In genomic region chr2:108975613-108976435, GRCh38 we compare ENCODE assay signal across 17 cellular contexts. TPM values are rescaled to one million over a fixed set of nuclear protein-coding genes. Genes with fewer than 3 reads are reported as not detected.
DNase-seq lines count a peak whose midpoint lies in the region; ATAC-seq and TF ChIP-seq lines count a peak whose summit lies in the region.
"Had no signal": no experiment of that assay in that cellular context is flagged by ENCODE, and none has a peak within 500 bp of the region (broad histone marks: within the 10 kb centered on the region; RNA-seq: fewer than 3 reads in every experiment).

No MANE protein-coding gene starts in this region.

- no peak overlapping the region for H3K4me2 ChIP-seq in mammary epithelial cell (ENCODE audit: insufficient read depth, low read depth, low read length)

- POLR2A ChIA-PET in MCF 10A (lab: Yijun Ruan, JAX) (no interaction called here), RWPE1 (lab: Yijun Ruan, JAX; ENCODE audit: low non-redundant PET) (no interaction called here)

- 89% methylated on average over 11 of the region's 14 CpGs for WGBS in mammary epithelial cell (ENCODE audit: low coverage, missing lambda C conversion rate)

- intact Hi-C loops in MCF 10A (cut with micrococcal nuclease), result no loop called here
- intact Hi-C loops in mammary epithelial cell (cut with micrococcal nuclease), result no loop called here

- no peak overlapping the region for H2AFZ ChIP-seq in mammary epithelial cell (ENCODE audit: low read depth, low read length)

- H3K4me3 ChIP-seq in mammary epithelial cell (replicated peaks in 1 of 3; ENCODE audit: insufficient read depth in 1 of 3, low read depth in 2 of 3, low read length in 3 of 3) (no peak overlapping the region), epithelial cell of esophagus (ENCODE audit: low read length) (no peak overlapping the region)
- H3K4me3 ChIP-seq: Peyer's patch had no signal

- H4K20me1 ChIP-seq in mammary epithelial cell (ENCODE audit: insufficient read depth, low read length), result no peaks in the 10 kb centered on the region

- H3K4me1 Mint-ChIP-seq in MCF 10A (ENCODE audit: insufficient read depth, unreplicated experiment), result peaks cover 28% of the 10 kb centered on the region

- dilution Hi-C loops in mammary epithelial cell (cut with HindIII; ENCODE audit: low sequenced_read_pairs), result loop anchor here (5.0 kb wide), 1 partner anchor 94 kb away; no protein-coding TSS in a partner anchor

- H3K9ac ChIP-seq in mammary epithelial cell (ENCODE audit: insufficient read depth, low read length), result no peak overlapping the region

- CTCF ChIA-PET in MCF 10A (lab: Yijun Ruan, JAX), result interaction anchor here (1.0 to 3.0 kb wide), 3 partner anchors 11 to 47 kb away, joined by 3 to 18 read pairs (median 4); partner anchors contain the start of gene EDAR
- CTCF ChIA-PET in mammary epithelial cell (lab: Charles Lee; ENCODE audit: low non-redundant PET), result no interaction called here
- CTCF ChIA-PET in RWPE1 (lab: Yijun Ruan, JAX), result interaction anchor here (1.1 kb wide), 1 partner anchor 13 kb away, joined by 4 read pairs; no protein-coding TSS in a partner anchor

- no peak overlapping the region for H3K27ac Mint-ChIP-seq in MCF 10A (ENCODE audit: low read depth, unreplicated experiment)

- H3K79me2 ChIP-seq in mammary epithelial cell (ENCODE audit: insufficient read depth, low read length), result no peaks in the 10 kb centered on the region

- no peaks in the 10 kb centered on the region for H3K9me3 Mint-ChIP-seq in MCF 10A (ENCODE audit: unreplicated experiment)
- H3K9me3 Mint-ChIP-seq: H9 had no signal

- peaks cover 3% of the 10 kb centered on the region for H3K27me3 ChIP-seq in mammary epithelial cell (ENCODE audit: insufficient read depth, low read length)
- H3K27me3 ChIP-seq: Peyer's patch had no signal

- TF ChIP-seq CTCF in MCF 10A (IDR thresholded peaks at IDR 0.05; ENCODE audit: unreplicated experiment) (no peak), mammary epithelial cell (conservative IDR thresholded peaks at IDR 0.05 in 1 of 2, IDR thresholded peaks at IDR 0.05 in 1 of 2; ENCODE audit: extremely low read depth in 1 of 2, insufficient read depth in 1 of 2, low read depth in 1 of 2, low read length in 2 of 2) (no peak), RWPE1 (conservative IDR thresholded peaks at IDR 0.05; ENCODE audit: low read depth) (no peak), epithelial cell of esophagus (IDR thresholded peaks at IDR 0.05; ENCODE audit: insufficient read depth, low read depth, low read length, missing control alignments) (no peak)

- H3K27ac ChIP-seq in mammary epithelial cell (ENCODE audit: insufficient read depth, low read depth, low read length), result no peak overlapping the region
- H3K27ac ChIP-seq in RWPE1, result peak overlapping the region; percentile 63

- H3K9me3 ChIP-seq in mammary epithelial cell (replicated peaks; ENCODE audit: insufficient read depth, low read length), result no peaks in the 10 kb centered on the region
- H3K9me3 ChIP-seq: Peyer's patch had no signal

- no peak overlapping the region for H3K4me3 Mint-ChIP-seq in MCF 10A (ENCODE audit: unreplicated experiment)
- H3K4me3 Mint-ChIP-seq: H9 had no signal

- peaks cover 13% of the 10 kb centered on the region for H3K4me1 ChIP-seq in mammary epithelial cell (ENCODE audit: insufficient read depth, low read length)

- no peaks in the 10 kb centered on the region for H3K36me3 ChIP-seq in mammary epithelial cell (ENCODE audit: insufficient read depth, low read length)
- H3K36me3 ChIP-seq: Peyer's patch had no signal

- no peaks in the 10 kb centered on the region for H3K27me3 Mint-ChIP-seq in MCF 10A (ENCODE audit: insufficient read depth, unreplicated experiment)

- H3K36me3 Mint-ChIP-seq in MCF 10A (ENCODE audit: insufficient read depth, unreplicated experiment), result peaks cover 5% of the 10 kb centered on the region

- DNase-seq in MCF 10A (ENCODE audit: unreplicated experiment), result peak; percentile 23
- DNase-seq in mammary epithelial cell, result no peak
- DNase-seq in RWPE1 (ENCODE audit: low spot score), result no peak
- peak; percentile 53 for DNase-seq in epithelial cell of esophagus (ENCODE audit: low read depth)
- no peak for DNase-seq in AML-193 (lab: John Stamatoyannopoulos, UW)
- no peak for DNase-seq in NCI-H1694 treated with DMSO at 0.1 percent for 48 hours (lab: John Stamatoyannopoulos, UW)
- DNase-seq: C1 segment of cervical spinal cord; DMS 273 treated with DMSO at 0.1 percent for 48 hours; H9; NCI-H1105; NCI-H2081 treated with DMSO at 0.1 percent for 48 hours; NK-92 treated with Interleukin-12 subunit alpha and Interleukin-12 subunit beta, amount 100 ng/mL, for 24 hours; Peyer's patch had no signal

- BruUV-seq in MCF 10A (replicated peaks; lab: Mats Ljungman, UMichigan) (no TSS peak), mammary epithelial cell (replicated peaks; lab: Mats Ljungman, UMichigan) (no TSS peak)

- no peak for ATAC-seq in HG02610 (IDR thresholded peaks at IDR 0.05; ENCODE audit: unreplicated experiment)
- ATAC-seq: Right ventricle myocardium inferior had no signal

- in situ Hi-C loops in mammary epithelial cell (cut with MboI; ENCODE audit: low sequenced_read_pairs in 2 of 2), result no loop called here

RNA-seq across cellular contexts. Expression of gene EDAR, which starts 13.2 kb away (rescaled TPM):
- 0.14 and 0.37 TPM in 2 replicates for total RNA-seq in MCF 10A (2022)
- 1 to 10 TPM in 1 of 2 donors, under 1 TPM in 1; 0.38 to 2.2 TPM for total RNA-seq in mammary epithelial cell
- polyA plus RNA-seq in mammary epithelial cell, result 0.11 TPM
- polyA minus RNA-seq in mammary epithelial cell, result not detected
- total RNA-seq: H9, NCI-H460, SK-MEL-5 had no signal

Comparison
In these comparisons a context has a peak if more than half of its experiments do, and no peak if none do; other contexts are left out.
1. DNase-seq: peak in MCF 10A (single experiment) and epithelial cell of esophagus (single experiment); none in mammary epithelial cell (single experiment), RWPE1 (single experiment), AML-193 (0 of 2) and NCI-H1694 treated with DMSO at 0.1 percent for 48 hours (single experiment).